In genomic region chr12:72493390-72493789, GRCh38 we compare ENCODE assay signal across 24 cellular contexts.
"Had no signal": no experiment of that assay in that cellular context is flagged by ENCODE, and none has a peak within 500 bp of the region (broad histone marks: within the 10 kb centered on the region; RNA-seq: fewer than 3 reads in every experiment).

No MANE protein-coding gene starts in this region.

- DNase-seq: activated B cell treated with CpG ODN at 0.5 μM for 24 hours; activated CD4-positive, alpha-beta T cell treated with anti-CD3 and anti-CD28 coated beads for 36 hours; activated CD4-positive, alpha-beta T cell treated with anti-CD3 and anti-CD28 coated beads, Interleukin-2, amount 50 U/mL, for 4 hours; activated CD8-positive, alpha-beta memory T cell treated with anti-CD3 and anti-CD28 coated beads for 24 hours; activated CD8-positive, alpha-beta memory T cell treated with anti-CD3 and anti-CD28 coated beads, Interleukin-2, amount 50 U/mL, for 4 hours; activated T-cell treated with anti-CD3 and anti-CD28 coated beads, Interleukin-2, amount 50 U/mL, for 24 hours; endodermal cell; heart right ventricle; kidney; naive thymus-derived CD4-positive, alpha-beta T cell; occipital lobe; small intestine; stimulated activated CD4-positive, alpha-beta T cell treated with anti-CD3 and anti-CD28 coated beads, Interleukin-15, amount 100 ng/mL, for 24 hours; stomach had no signal

- H3K27ac ChIP-seq: ascending aorta, coronary artery, heart right ventricle, stomach, suprapubic skin, tibial nerve had no signal

- H3K27me3 ChIP-seq: ascending aorta, heart right ventricle, stomach, suprapubic skin, tibial nerve had no signal

- H3K36me3 ChIP-seq: ascending aorta, heart right ventricle, stomach, suprapubic skin, tibial nerve had no signal

- H3K4me1 ChIP-seq: ascending aorta, heart right ventricle, stomach, suprapubic skin, tibial nerve had no signal

- ATAC-seq: activated CD4-positive, alpha-beta T cell treated with anti-CD3 and anti-CD28 coated beads for 36 hours; activated naive CD4-positive, alpha-beta T cell treated with anti-CD3 and anti-CD28 coated beads, Interleukin-2, amount 50 U/mL, for 72 hours; activated T-helper 17 cell treated with anti-CD3 and anti-CD28 coated beads, Interleukin-2, amount 50 U/mL, for 72 hours; heart right ventricle; left lobe of liver; naive thymus-derived CD4-positive, alpha-beta T cell; sciatic nerve; stimulated activated memory B cell treated with anti-CD40 and anti-IgM and Interleukin-4, amounts not matched to agents 10 μg/mL and 1 μg/mL and 100 μg/mL, for 72 hours had no signal

- H3K9me3 ChIP-seq: ascending aorta, heart right ventricle, stomach, suprapubic skin, tibial nerve had no signal

- H3K4me3 ChIP-seq: ascending aorta, coronary artery, heart right ventricle, lung, stomach, suprapubic skin, tibial nerve had no signal
